Comparison of ENCODE assay signal across 18 cellular contexts in genomic region chr5:73274121-73274520, GRCh38.
DNase-seq lines count a peak whose midpoint lies in the region; ATAC-seq, FAIRE-seq and TF ChIP-seq lines count a peak whose summit lies in the region.
"Had no signal": no experiment of that assay in that cellular context is flagged by ENCODE, and none has a peak within 500 bp of the region (broad histone marks: within the 10 kb centered on the region; RNA-seq: fewer than 3 reads in every experiment).

No MANE protein-coding gene starts in this region.

- FAIRE-seq in endothelial cell of umbilical vein (lab: Jason Lieb, UNC) (no peak), HTR-8/SVneo (lab: Jason Lieb, UNC) (no peak)
- FAIRE-seq: GM12891, H54 had no signal

- no peaks in the 10 kb centered on the region for H3K9me3 ChIP-seq in endothelial cell of umbilical vein (replicated peaks; ENCODE audit: control insufficient read depth, insufficient read depth, low read length)
- H3K9me3 ChIP-seq: BLaER1 had no signal

- no peak for ATAC-seq in activated naive CD4-positive, alpha-beta T cell treated with anti-CD3 and anti-CD28 coated beads, Interleukin-2, amount 50 U/mL, for 72 hours
- no peak for ATAC-seq in HG02759 (IDR thresholded peaks at IDR 0.05; ENCODE audit: unreplicated experiment)

- no peak overlapping the region for H3K27ac Mint-ChIP-seq in activated naive CD4-positive, alpha-beta T cell treated with anti-CD3 and anti-CD28 coated beads, Interleukin-2, amount 50 U/mL, for 72 hours
- H3K27ac Mint-ChIP-seq: CD4-positive, alpha-beta memory T cell had no signal

- no peak overlapping the region for H2AFZ ChIP-seq in endothelial cell of umbilical vein (ENCODE audit: low read depth, low read length)

- POLR2A ChIA-PET in endothelial cell of umbilical vein (lab: Charles Lee), result no interaction called here

- no TSS peak for BruUV-seq in endothelial cell of umbilical vein (replicated peaks; lab: Mats Ljungman, UMichigan)

- no peak overlapping the region for H3K27ac ChIP-seq in endothelial cell of umbilical vein (ENCODE audit: insufficient read depth, low read depth, low read length)
- H3K27ac ChIP-seq: BLaER1 had no signal

- DNase-seq in GM03348 (ENCODE audit: low spot score) (peak; percentile 57), endothelial cell of umbilical vein (ENCODE audit: low read depth, low spot score) (no peak), iris pigment epithelial cell (ENCODE audit: low read depth) (peak; percentile 22), HTR-8/SVneo (ENCODE audit: insufficient read length, low spot score) (no peak)
- DNase-seq in activated naive CD4-positive, alpha-beta T cell treated with anti-CD3 and anti-CD28 coated beads, Interleukin-2, amount 50 U/mL, for 72 hours (ENCODE audit: low spot score in 2 of 2), result no peak
- no peak for DNase-seq in activated CD4-positive, CD25-positive, alpha-beta regulatory T cell (lab: John Stamatoyannopoulos, UW)
- DNase-seq: CD4-positive, alpha-beta memory T cell; EL; NCI-H1417 treated with DMSO at 0.1 percent for 48 hours; NCI-H187 treated with DMSO at 0.1 percent for 48 hours; NCI-H2227 treated with DMSO at 0.1 percent for 48 hours; NCI-H82; RPMI8226; SIG-M5 had no signal

- no peak for TF ChIP-seq POLR2A in endothelial cell of umbilical vein (IDR thresholded peaks at IDR 0.05; ENCODE audit: low read depth, low read length)

- no peak for TF ChIP-seq CTCF in endothelial cell of umbilical vein (IDR thresholded peaks at IDR 0.05; ENCODE audit: extremely low read depth in 1 of 2, insufficient read depth in 1 of 2, low read depth in 1 of 2, low read length in 2 of 2)

- no peaks in the 10 kb centered on the region for H3K9me1 ChIP-seq in endothelial cell of umbilical vein (replicated peaks; ENCODE audit: control insufficient read depth, extremely low read depth, insufficient read depth, low read length)

- H3K4me3 ChIP-seq in endothelial cell of umbilical vein (replicated peaks in 1 of 3; ENCODE audit: insufficient read depth in 1 of 3, low read depth in 1 of 3, low read length in 3 of 3), result no peak overlapping the region
- H3K4me3 ChIP-seq: BLaER1 had no signal

- H3K4me1 ChIP-seq in endothelial cell of umbilical vein (ENCODE audit: control insufficient read depth, extremely low read depth, insufficient read depth, low read length), result no peaks in the 10 kb centered on the region
- H3K4me1 ChIP-seq: BLaER1 had no signal

- no peaks in the 10 kb centered on the region for H4K20me1 ChIP-seq in endothelial cell of umbilical vein (replicated peaks; ENCODE audit: control insufficient read depth, extremely low read depth, insufficient read depth, low read length)
- H4K20me1 ChIP-seq: BLaER1 had no signal

- no peaks in the 10 kb centered on the region for H3K36me3 ChIP-seq in endothelial cell of umbilical vein (ENCODE audit: control insufficient read depth in 2 of 2, extremely low read depth in 1 of 2, insufficient read depth in 2 of 2, low read length in 2 of 2)
- H3K36me3 ChIP-seq: BLaER1 had no signal

- H3K9me3 Mint-ChIP-seq in activated naive CD4-positive, alpha-beta T cell treated with anti-CD3 and anti-CD28 coated beads, Interleukin-2, amount 50 U/mL, for 72 hours, result no peaks in the 10 kb centered on the region
- H3K9me3 Mint-ChIP-seq: CD4-positive, alpha-beta memory T cell had no signal

- intact Hi-C loops in endothelial cell of umbilical vein (cut with micrococcal nuclease), result no loop called here

- H3K79me2 ChIP-seq in endothelial cell of umbilical vein (ENCODE audit: control insufficient read depth, insufficient read depth, low read length), result no peaks in the 10 kb centered on the region

- dilution Hi-C loops in endothelial cell of umbilical vein (cut with MboI; ENCODE audit: extremely low pct_ligation_motif_present, low sequenced_read_pairs), result no loop called here

- H3K4me2 ChIP-seq in endothelial cell of umbilical vein (ENCODE audit: insufficient read depth, low read length), result no peak overlapping the region
- H3K4me2 ChIP-seq: BLaER1 had no signal

- CTCF ChIA-PET in endothelial cell of umbilical vein (lab: Charles Lee), result interaction anchor here (1.2 to 1.3 kb wide), 2 partner anchors 10 to 58 kb away, joined by 7 to 8 read pairs; no protein-coding TSS in a partner anchor

- no peaks in the 10 kb centered on the region for H3K36me3 Mint-ChIP-seq in activated naive CD4-positive, alpha-beta T cell treated with anti-CD3 and anti-CD28 coated beads, Interleukin-2, amount 50 U/mL, for 72 hours
- H3K36me3 Mint-ChIP-seq: CD4-positive, alpha-beta memory T cell had no signal

- H3K27me3 ChIP-seq in endothelial cell of umbilical vein (ENCODE audit: control insufficient read depth in 2 of 2, insufficient read depth in 2 of 2, low read length in 2 of 2), result peaks cover 67 to 81% of the 10 kb centered on the region in 2 experiments
- H3K27me3 ChIP-seq: BLaER1 had no signal

- no peak overlapping the region for H3K9ac ChIP-seq in endothelial cell of umbilical vein (replicated peaks; ENCODE audit: extremely low read depth, insufficient read depth, low read length)
- H3K9ac ChIP-seq: BLaER1 had no signal

TF ChIP-seq in endothelial cell of umbilical vein, 7 proteins besides CTCF, POLR2A, EP300 and RAD21:
- TF ChIP-seq POLR2AphosphoS5 (IDR thresholded peaks at IDR 0.05; ENCODE audit: insufficient read depth, low read depth, low read length), result no peak
- peak; percentile 3 for TF ChIP-seq EZH2 (IDR thresholded peaks at IDR 0.05; ENCODE audit: borderline replicate concordance, low read depth, low read length, severe bottlenecking)

Comparison
In these comparisons a context has a peak if more than half of its experiments do, and no peak if none do; other contexts are left out.
1. DNase-seq: peak in GM03348 (single experiment) and iris pigment epithelial cell (single experiment); none in endothelial cell of umbilical vein (single experiment), HTR-8/SVneo (single experiment), activated naive CD4-positive, alpha-beta T cell treated with anti-CD3 and anti-CD28 coated beads, Interleukin-2, amount 50 U/mL, for 72 hours (0 of 2) and activated CD4-positive, CD25-positive, alpha-beta regulatory T cell (0 of 4).